In genomic region chrX:101407167-101407747, GRCh38 we compare ENCODE assay signal across 6 cellular contexts. TPM values are rescaled to one million over a fixed set of nuclear protein-coding genes. Genes with fewer than 3 reads are reported as not detected.
DNase-seq lines count a peak whose midpoint lies in the region; ATAC-seq and TF ChIP-seq lines count a peak whose summit lies in the region.

No MANE protein-coding gene starts in this region.

- no peaks in the 10 kb centered on the region for H3K9me3 ChIP-seq in osteoblast (ENCODE audit: low read depth, low read length)

- H3K9me3 Mint-ChIP-seq in T-helper 1 cell treated with Interleukin-12 subunit alpha and Interleukin-12 subunit beta and Interleukin-4 antibody, amounts not matched to agents 30 μg/mL and 1 μg/mL, for 36 hours: no peaks in the 10 kb centered on the region

- peak overlapping the region; percentile 88 for H3K4me3 ChIP-seq in osteoblast (ENCODE audit: insufficient read depth, low read length)

- peak overlapping the region; percentile 98 for H3K27ac Mint-ChIP-seq in T-helper 1 cell treated with Interleukin-12 subunit alpha and Interleukin-12 subunit beta and Interleukin-4 antibody, amounts not matched to agents 30 μg/mL and 1 μg/mL, for 36 hours

- peaks cover 59% of the 10 kb centered on the region for H3K79me2 ChIP-seq in osteoblast (ENCODE audit: insufficient read depth, low read length)

- H3K4me3 Mint-ChIP-seq in T-helper 1 cell treated with Interleukin-12 subunit alpha and Interleukin-12 subunit beta and Interleukin-4 antibody, amounts not matched to agents 30 μg/mL and 1 μg/mL, for 36 hours: peak overlapping the region; percentile 99

- H4K20me1 ChIP-seq in osteoblast (ENCODE audit: insufficient read depth, low read length): peaks cover 9% of the 10 kb centered on the region

- H3K36me3 ChIP-seq in osteoblast (ENCODE audit: insufficient read depth, low read length): peaks cover 6% of the 10 kb centered on the region

- no peak for ATAC-seq in HG03565 (IDR thresholded peaks at IDR 0.05; ENCODE audit: unreplicated experiment)

- H2AFZ ChIP-seq in osteoblast (ENCODE audit: low read length): peak overlapping the region; percentile 90

- H3K27me3 Mint-ChIP-seq in T-helper 1 cell treated with Interleukin-12 subunit alpha and Interleukin-12 subunit beta and Interleukin-4 antibody, amounts not matched to agents 30 μg/mL and 1 μg/mL, for 36 hours (ENCODE audit: low read depth): no peaks in the 10 kb centered on the region

- no peaks in the 10 kb centered on the region for H3K27me3 ChIP-seq in osteoblast (ENCODE audit: insufficient read depth, low read length)

- TF ChIP-seq CTCF in osteoblast (IDR thresholded peaks at IDR 0.05; ENCODE audit: extremely low read depth, low read depth, low read length): no peak

- peaks cover 17% of the 10 kb centered on the region for H3K36me3 Mint-ChIP-seq in T-helper 1 cell treated with Interleukin-12 subunit alpha and Interleukin-12 subunit beta and Interleukin-4 antibody, amounts not matched to agents 30 μg/mL and 1 μg/mL, for 36 hours (ENCODE audit: low read depth)

- no peak for DNase-seq in T-helper 1 cell
- DNase-seq in caudate nucleus (lab: John Stamatoyannopoulos, UW): peak in 3 of 61 donors; percentile 11 to 37 (median 23)
- DNase-seq in osteoblast (ENCODE audit: insufficient read length, low spot score, missing footprints): no peak
- DNase-seq in NCI-H2171 treated with DMSO at 0.1 percent for 48 hours (lab: John Stamatoyannopoulos, UW): no peak

- peaks cover 12% of the 10 kb centered on the region for H3K4me1 ChIP-seq in osteoblast (ENCODE audit: insufficient read depth, low read length)

- H3K4me2 ChIP-seq in osteoblast (ENCODE audit: insufficient read depth, low read length): peak overlapping the region; percentile 83

- peak overlapping the region; percentile 93 for H3K27ac ChIP-seq in caudate nucleus (ENCODE audit: low read depth, low read length)
- peak overlapping the region; percentile 98 for H3K27ac ChIP-seq in osteoblast (ENCODE audit: low read depth, low read length)

- H3K4me1 Mint-ChIP-seq in T-helper 1 cell treated with Interleukin-12 subunit alpha and Interleukin-12 subunit beta and Interleukin-4 antibody, amounts not matched to agents 30 μg/mL and 1 μg/mL, for 36 hours (ENCODE audit: low read depth): peaks cover 23% of the 10 kb centered on the region

RNA-seq across cellular contexts. Expression of gene GLA, which starts 0.5 kb away (rescaled TPM):
- total RNA-seq in osteoblast: 22.8 and 26.5 TPM in 2 replicates

RNA-seq across cellular contexts. Expression of gene HNRNPH2, which starts 0.8 kb away (rescaled TPM):
- 66.0 and 70.2 TPM in 2 replicates for total RNA-seq in osteoblast

RNA-seq across cellular contexts. Expression of gene RPL36A, which starts 16.4 kb away (rescaled TPM):
- total RNA-seq in osteoblast: 87.2 and 105 TPM in 2 replicates

RNA-seq across cellular contexts. Expression of gene BTK, which starts 21.3 kb away (rescaled TPM):
- not detected in 2 replicates for total RNA-seq in osteoblast

RNA-seq across cellular contexts. Expression of gene TIMM8A, which starts 58.7 kb away (rescaled TPM):
- total RNA-seq in osteoblast: 2.7 and 2.9 TPM in 2 replicates
